ENCODE assay signal across 23 cellular contexts in the genomic region with DNA sequence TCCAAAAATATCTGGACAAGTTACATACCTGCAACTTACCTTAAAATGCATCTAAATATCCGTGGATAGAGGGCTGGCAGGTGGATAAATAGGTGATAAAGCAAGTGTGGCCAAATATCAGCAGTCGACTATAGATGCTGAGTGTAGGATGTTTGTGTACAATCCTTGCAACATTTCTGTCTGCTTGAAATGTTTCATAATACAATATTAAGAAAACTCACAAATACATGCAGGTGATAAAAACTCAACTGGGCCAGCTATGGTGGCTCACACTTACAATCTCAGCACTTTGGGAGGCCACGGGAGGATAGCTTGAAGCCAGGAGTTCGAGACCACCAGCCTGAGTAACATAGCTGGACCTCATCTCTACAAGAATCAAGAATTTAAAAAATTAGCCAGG.
"Had no signal": no experiment of that assay in that cellular context is flagged by ENCODE, and none has a peak within 500 bp of the region (broad histone marks: within the 10 kb centered on the region; RNA-seq: fewer than 3 reads in every experiment).

No MANE protein-coding gene starts in this region.

- H3K4me3 ChIP-seq: stomach, suprapubic skin, testis, thoracic aorta, thyroid gland, tibial artery, tibial nerve, transverse colon, upper lobe of left lung, upper lobe of right lung, uterus, vagina had no signal

- H3K27me3 ChIP-seq: testis, thyroid gland, upper lobe of left lung, vagina had no signal

- H3K9me3 ChIP-seq: suprapubic skin, testis, thoracic aorta, thyroid gland, transverse colon, upper lobe of right lung, uterus, vagina had no signal

- H3K4me1 ChIP-seq: stomach, suprapubic skin, testis, thyroid gland, tibial artery, tibial nerve, transverse colon, upper lobe of left lung, upper lobe of right lung, uterus, vagina had no signal

- H3K27ac ChIP-seq: stomach, suprapubic skin, testis, thoracic aorta, thyroid gland, tibial artery, tibial nerve, transverse colon, upper lobe of left lung, upper lobe of right lung, uterus, vagina had no signal

- H3K36me3 ChIP-seq: stomach, suprapubic skin, thoracic aorta, thyroid gland, tibial artery, tibial nerve, transverse colon, upper lobe of left lung, upper lobe of right lung, uterus, vagina had no signal

- DNase-seq: stimulated activated CD4-positive, alpha-beta T cell treated with anti-CD3 and anti-CD28 coated beads, Interleukin-2, amount 100 ng/mL, for 48 hours; stimulated activated CD4-positive, alpha-beta T cell treated with anti-CD3 and anti-CD28 coated beads, Interleukin-4, amount 100 ng/mL, for 1 hour; stimulated activated CD4-positive, alpha-beta T cell treated with anti-CD3 and anti-CD28 coated beads, Interleukin-4, amount 100 ng/mL, for 24 hours; stimulated activated CD4-positive, alpha-beta T cell treated with anti-CD3 and anti-CD28 coated beads, Interleukin-4, amount 100 ng/mL, for 4 hours; stimulated activated CD8-positive, alpha-beta memory T cell treated with anti-CD3 and anti-CD28 coated beads, Interleukin-4, amount 100 ng/mL, for 48 hours; stimulated activated naive B cell treated with anti-CD40 and anti-IgM and Interleukin-4, amounts not matched to agents 10 μg/mL and 1 μg/mL and 100 μg/mL, for 72 hours; stimulated activated naive CD4-positive, alpha-beta T cell; stimulated activated naive CD4-positive, alpha-beta T cell treated with Interleukin-2 at 50 U/mL for 16 hours; stimulated activated naive CD8-positive, alpha-beta T cell treated with anti-CD3 and anti-CD28 coated beads, Interleukin-15, amount 100 ng/mL, for 72 hours; stimulated activated naive CD8-positive, alpha-beta T cell treated with anti-CD3 and anti-CD28 coated beads, Interleukin-15, Interleukin-2, amounts not matched to agents 100 U/mL and 50 U/mL, for 24 hours; stomach; substantia nigra; testis; thyroid gland; tibial artery; transverse colon; upper lobe of left lung; upper lobe of right lung; uterus had no signal
